8 cellular contexts compared by ENCODE assay signal in the genomic region with DNA sequence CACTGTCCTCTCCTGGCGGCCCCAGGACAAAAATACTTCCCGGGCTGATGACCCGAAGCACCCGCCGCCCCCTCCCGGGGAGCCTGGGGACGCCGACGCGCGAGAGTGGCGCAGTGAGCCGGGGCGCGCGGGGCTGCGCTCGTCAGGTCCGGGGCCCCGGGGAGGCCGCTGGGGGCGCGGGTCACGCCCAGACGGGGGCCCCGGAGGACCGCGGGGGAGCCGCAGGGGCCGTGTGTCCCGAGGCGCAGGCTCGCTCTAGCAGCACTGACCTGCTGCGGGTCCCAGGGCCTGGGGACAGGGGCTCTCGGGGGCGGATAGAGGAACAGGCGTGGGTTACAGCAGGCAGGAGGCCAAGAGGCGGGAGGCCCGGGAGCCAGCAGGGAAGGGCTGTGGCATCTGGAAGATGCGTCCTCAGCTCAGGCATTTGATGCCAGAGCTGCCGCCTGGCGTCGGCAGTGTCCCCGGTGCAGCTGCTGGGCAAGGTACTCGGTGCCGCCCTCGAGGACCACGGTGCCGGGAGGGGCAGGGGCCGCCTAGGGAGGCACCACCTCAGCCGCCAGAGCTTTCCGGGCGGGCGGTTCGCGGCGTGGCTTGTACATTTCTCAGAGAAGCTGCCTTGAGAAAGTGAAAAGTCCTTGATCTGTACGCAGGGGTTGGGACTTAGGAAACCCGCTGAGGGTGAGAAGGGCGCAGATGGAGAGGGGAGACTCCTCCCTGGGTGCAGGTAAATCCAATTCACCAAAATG. TPM values are rescaled to one million over a fixed set of nuclear protein-coding genes. Genes with fewer than 3 reads are reported as not detected.
DNase-seq lines count a peak whose midpoint lies in the region; ATAC-seq and TF ChIP-seq lines count a peak whose summit lies in the region.

No MANE protein-coding gene starts in this region.

- H3K4me3 ChIP-seq in SJCRH30 (peak overlapping the region; percentile 69), right lobe of liver (peak overlapping the region; percentile 46 to 63 (median 46))

- peak overlapping the region; percentile 54 for H3K4me3 Mint-ChIP-seq in chondrocyte (ENCODE audit: unreplicated experiment)
- peak overlapping the region; percentile 61 to 80 for H3K4me3 Mint-ChIP-seq in stimulated activated naive CD8-positive, alpha-beta T cell treated with anti-CD3 and anti-CD28 coated beads, Interleukin-15, amount 100 ng/mL, for 72 hours

- H3K27ac ChIP-seq in SJCRH30 (peak overlapping the region; percentile 66; the same call in 1 of the 2 replicates), right lobe of liver (peak overlapping the region in 1 of 3 donors; percentile 49)

- H3K27ac Mint-ChIP-seq in chondrocyte (ENCODE audit: unreplicated experiment): peak overlapping the region; percentile 86
- H3K27ac Mint-ChIP-seq in stimulated activated naive CD8-positive, alpha-beta T cell treated with anti-CD3 and anti-CD28 coated beads, Interleukin-15, amount 100 ng/mL, for 72 hours: peak overlapping the region in 1 of 2 donors; percentile 54

- no peaks in the 10 kb centered on the region for H3K36me3 Mint-ChIP-seq in chondrocyte (ENCODE audit: low read depth)

- H3K36me3 ChIP-seq in SJCRH30 (peaks cover 22% of the 10 kb centered on the region), right lobe of liver (no peaks in the 10 kb centered on the region)

- H3K4me1 ChIP-seq in SJCRH30: peaks cover 12% of the 10 kb centered on the region
- H3K4me1 ChIP-seq in right lobe of liver: peaks cover 0 to 52% (median 12%) of the 10 kb centered on the region in 4 donors

- TF ChIP-seq CTCF in GM13976 (IDR thresholded peaks at IDR 0.05; ENCODE audit: borderline replicate concordance, control extremely low read depth, extremely low read depth, insufficient read depth, missing control alignments) (no peak), chondrocyte (IDR thresholded peaks at IDR 0.05) (peak; percentile 65), right lobe of liver (IDR thresholded peaks at IDR 0.05) (peak in 3 of 4 donors; percentile 15 to 43 (median 31))

- H3K9me3 Mint-ChIP-seq in chondrocyte (ENCODE audit: low read depth): no peaks in the 10 kb centered on the region
- H3K9me3 Mint-ChIP-seq in stimulated activated naive CD8-positive, alpha-beta T cell treated with anti-CD3 and anti-CD28 coated beads, Interleukin-15, amount 100 ng/mL, for 72 hours: no peaks in the 10 kb centered on the region

- H3K27me3 Mint-ChIP-seq in chondrocyte (ENCODE audit: low read depth): no peaks in the 10 kb centered on the region
- peaks cover 84% of the 10 kb centered on the region for H3K27me3 Mint-ChIP-seq in stimulated activated naive CD8-positive, alpha-beta T cell treated with anti-CD3 and anti-CD28 coated beads, Interleukin-15, amount 100 ng/mL, for 72 hours

- ATAC-seq in right lobe of liver (peak; percentile 42 to 57 (median 50)), GM21360 (IDR thresholded peaks at IDR 0.05; ENCODE audit: unreplicated experiment) (no peak), GM19328 (IDR thresholded peaks at IDR 0.05; ENCODE audit: unreplicated experiment) (no peak)
- ATAC-seq in stimulated activated naive CD8-positive, alpha-beta T cell treated with anti-CD3 and anti-CD28 coated beads, Interleukin-15, amount 100 ng/mL, for 72 hours: peak; percentile 76

- no peak for TF ChIP-seq POLR2A in right lobe of liver (IDR thresholded peaks at IDR 0.05)

- intact Hi-C loops in right lobe of liver (cut with DNase I): no loop called here

- H3K27me3 ChIP-seq in SJCRH30 (no peaks in the 10 kb centered on the region), right lobe of liver (no peaks in the 10 kb centered on the region)

- in situ Hi-C loops in ACHN (cut with HindIII; ENCODE audit: low pct_ligation_motif_present, low pct_unique_long_range_greater_than_20kb, low sequenced_read_pairs): no loop called here
- in situ Hi-C loops in GM13976 (cut with MboI; ENCODE audit: low sequenced_read_pairs, unreplicated experiment): loop anchor here (25.0 kb wide), 1 partner anchor 957 kb away; no protein-coding TSS in a partner anchor

- H3K9me3 ChIP-seq in SJCRH30 (replicated peaks): no peaks in the 10 kb centered on the region
- H3K9me3 ChIP-seq in right lobe of liver: no peaks in the 10 kb centered on the region

- WGBS in right lobe of liver (ENCODE audit: insufficient coverage, low coverage, low lambda C conversion rate, missing lambda C conversion rate): 14% methylated on average over 16 of the region's 60 CpGs

- H3K4me1 Mint-ChIP-seq in chondrocyte (ENCODE audit: low read depth): peaks cover 44% of the 10 kb centered on the region
- peaks cover 33% of the 10 kb centered on the region for H3K4me1 Mint-ChIP-seq in stimulated activated naive CD8-positive, alpha-beta T cell treated with anti-CD3 and anti-CD28 coated beads, Interleukin-15, amount 100 ng/mL, for 72 hours

- DNase-seq in ACHN (peak; percentile 58), GM13976 (ENCODE audit: low spot score) (peak; percentile 64), SJCRH30 (peak; percentile 67 to 72), chondrocyte (ENCODE audit: low spot score) (no peak), right lobe of liver (peak; percentile 70 to 83 (median 72))
- peak; percentile 24 to 26 for DNase-seq in stimulated activated naive CD8-positive, alpha-beta T cell treated with anti-CD3 and anti-CD28 coated beads, Interleukin-15, amount 100 ng/mL, for 72 hours

RNA-seq across cellular contexts. Expression of gene WNT5B, which starts 1.2 kb away (rescaled TPM):
- 50.2 and 51.8 TPM in 2 replicates for total RNA-seq in SJCRH30 (2014; rRNA removed; shearing (Covaris generic))
- total RNA-seq in chondrocyte (68.0 to 160 TPM (median 74.4 TPM) in 3 replicates), right lobe of liver (1 to 10 TPM in 4 of 6 experiments, under 1 TPM in 2; 0.43 to 8.1 (median 1.5) TPM)

RNA-seq across cellular contexts. Expression of gene FBXL14, which starts 35.9 kb away (rescaled TPM):
- 15.0 and 16.3 TPM in 2 replicates for total RNA-seq in SJCRH30 (2014; rRNA removed; shearing (Covaris generic))
- total RNA-seq in chondrocyte (6.1 to 6.4 TPM (median 6.3 TPM) in 3 replicates), right lobe of liver (1 to 10 TPM; 4.7 to 6.8 (median 5.4) TPM)

Comparison
In these comparisons a context has a peak if more than half of its experiments do, and no peak if none do; other contexts are left out.
1. ATAC-seq: peak in right lobe of liver (4 of 4) and stimulated activated naive CD8-positive, alpha-beta T cell treated with anti-CD3 and anti-CD28 coated beads, Interleukin-15, amount 100 ng/mL, for 72 hours (single experiment); none in GM21360 (single experiment) and GM19328 (single experiment).